Comparison of ENCODE assay signal across 22 cellular contexts in genomic region chr22:31843526-31843925, GRCh38.
"Had no signal": no experiment of that assay in that cellular context is flagged by ENCODE, and none has a peak within 500 bp of the region (broad histone marks: within the 10 kb centered on the region; RNA-seq: fewer than 3 reads in every experiment).

No MANE protein-coding gene starts in this region.

- H3K27ac ChIP-seq: coronary artery, dorsolateral prefrontal cortex, epithelial cell of prostate, esophagus squamous epithelium, gastrocnemius medialis, heart right ventricle, left lung, lower lobe of right lung had no signal

- H3K27me3 ChIP-seq: dorsolateral prefrontal cortex, esophagus squamous epithelium, gastrocnemius medialis, heart right ventricle, left lung had no signal

- H3K4me3 Mint-ChIP-seq: naive thymus-derived CD4-positive, alpha-beta T cell had no signal

- H3K9me3 Mint-ChIP-seq: naive thymus-derived CD4-positive, alpha-beta T cell had no signal

- ATAC-seq: esophagus mucosa; gastrocnemius medialis; heart right ventricle; left cardiac atrium; left lung; left ventricle myocardium superior; lower lobe of right lung; naive thymus-derived CD4-positive, alpha-beta T cell had no signal

- H3K27me3 Mint-ChIP-seq: naive thymus-derived CD4-positive, alpha-beta T cell had no signal

- DNase-seq: dermis blood vessel endothelial cell; dorsolateral prefrontal cortex; effector CD4-positive, alpha-beta T cell; effector memory CD4-positive, alpha-beta T cell; erythroblast; esophagus squamous epithelium; foreskin fibroblast; foreskin melanocyte; gastrocnemius medialis; glutamatergic neuron; heart right ventricle; hippocampal formation; left cardiac atrium; left lung; left ventricle myocardium superior; lower lobe of right lung; mesendoderm; midbrain; naive thymus-derived CD4-positive, alpha-beta T cell had no signal

- H3K4me1 ChIP-seq: esophagus squamous epithelium, left lung, lower lobe of right lung had no signal

- H3K27ac Mint-ChIP-seq: naive thymus-derived CD4-positive, alpha-beta T cell had no signal

- H3K9me3 ChIP-seq: esophagus squamous epithelium, gastrocnemius medialis, heart right ventricle, left lung, lower lobe of right lung had no signal
